Comparison of ENCODE assay signal across 16 cellular contexts in the genomic region with DNA sequence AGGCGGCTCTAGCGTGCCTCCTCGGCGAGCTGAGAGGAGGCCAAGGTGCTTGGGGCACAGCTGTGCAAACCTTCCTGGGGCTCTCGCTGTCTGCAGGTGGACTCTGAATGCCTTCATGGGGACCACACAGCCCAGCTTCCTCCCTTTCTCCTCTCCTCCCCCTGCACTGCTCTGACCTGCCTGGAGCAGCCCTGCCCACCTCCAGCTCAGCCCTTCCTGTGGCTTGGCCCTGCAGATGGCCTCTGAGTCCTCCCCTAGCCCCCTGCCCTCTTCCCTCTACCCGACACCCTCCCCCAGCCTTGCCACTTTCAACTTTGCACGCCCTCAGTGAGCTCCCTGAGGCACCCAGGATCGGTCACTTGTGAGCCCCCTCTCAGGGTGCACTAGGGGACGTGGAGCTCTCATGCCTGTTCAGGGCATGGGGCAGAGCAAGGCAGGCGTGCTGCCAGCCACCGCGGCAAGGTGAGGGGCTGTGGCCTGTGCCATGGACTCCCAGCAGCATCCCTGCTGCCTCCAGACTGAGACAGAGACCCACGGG.
"Had no signal": no experiment of that assay in that cellular context is flagged by ENCODE, and none has a peak within 500 bp of the region (broad histone marks: within the 10 kb centered on the region; RNA-seq: fewer than 3 reads in every experiment).

No MANE protein-coding gene starts in this region.

- H3K27ac ChIP-seq: left ventricle myocardium inferior, prostate gland, suprapubic skin had no signal

- DNase-seq: activated CD4-positive, CD25-positive, alpha-beta regulatory T cell treated with anti-CD3 and anti-CD28 coated beads, Interleukin-2, amount 50 U/mL, for 72 hours; activated naive CD8-positive, alpha-beta T cell treated with anti-CD3 and anti-CD28 coated beads, Interleukin-2, amount 10 ng/mL, durations not matched to agents 7 days and 5 days; left ventricle myocardium inferior; naive thymus-derived CD8-positive, alpha-beta T cell; right cardiac atrium; small intestine; stimulated activated CD4-positive, alpha-beta T cell treated with anti-CD3 and anti-CD28 coated beads, Interleukin-4, amount 100 ng/mL, for 4 hours; stimulated activated CD8-positive, alpha-beta memory T cell treated with anti-CD3 and anti-CD28 coated beads, Interleukin-4, amount 100 ng/mL, for 48 hours; stimulated activated naive CD8-positive, alpha-beta T cell treated with anti-CD3 and anti-CD28 coated beads, Interleukin-15, Interleukin-2, amounts not matched to agents 100 U/mL and 50 U/mL, for 24 hours; T-helper 1 cell; T1000 had no signal

- H3K27me3 ChIP-seq: suprapubic skin had no signal

- H3K9me3 Mint-ChIP-seq: activated naive CD8-positive, alpha-beta T cell treated with anti-CD3 and anti-CD28 coated beads, Interleukin-2, amount 10 ng/mL, durations not matched to agents 7 days and 5 days; activated T-helper 1 cell treated with anti-CD3 and anti-CD28 coated beads, Interleukin-12 subunit alpha, Interleukin-12 subunit beta, Interleukin-2, Interleukin-4 antibody, amounts not matched to agents 30 ng/mL and 10 ng/mL and 1 ng/mL, durations not matched to agents 14 hours and 24 hours and 36 hours; memory B cell; naive thymus-derived CD8-positive, alpha-beta T cell had no signal

- H3K4me1 Mint-ChIP-seq: activated naive CD8-positive, alpha-beta T cell treated with anti-CD3 and anti-CD28 coated beads, Interleukin-2, amount 10 ng/mL, durations not matched to agents 7 days and 5 days; memory B cell had no signal

- ATAC-seq: naive thymus-derived CD8-positive, alpha-beta T cell; stimulated activated naive CD8-positive, alpha-beta T cell treated with anti-CD3 and anti-CD28 coated beads, Interleukin-15, Interleukin-2, amounts not matched to agents 100 U/mL and 50 U/mL, for 24 hours had no signal

- FAIRE-seq: bronchial epithelial cell, small intestine had no signal

- H3K27me3 Mint-ChIP-seq: activated naive CD8-positive, alpha-beta T cell treated with anti-CD3 and anti-CD28 coated beads, Interleukin-2, amount 10 ng/mL, durations not matched to agents 7 days and 5 days; memory B cell; naive thymus-derived CD8-positive, alpha-beta T cell had no signal

- H3K4me3 ChIP-seq: left ventricle myocardium inferior, prostate gland, suprapubic skin had no signal

- H3K4me3 Mint-ChIP-seq: activated naive CD8-positive, alpha-beta T cell treated with anti-CD3 and anti-CD28 coated beads, Interleukin-2, amount 10 ng/mL, durations not matched to agents 7 days and 5 days; activated T-helper 1 cell treated with anti-CD3 and anti-CD28 coated beads, Interleukin-12 subunit alpha, Interleukin-12 subunit beta, Interleukin-2, Interleukin-4 antibody, amounts not matched to agents 30 ng/mL and 10 ng/mL and 1 ng/mL, durations not matched to agents 14 hours and 24 hours and 36 hours; memory B cell; naive thymus-derived CD8-positive, alpha-beta T cell had no signal

- H3K9me3 ChIP-seq: left ventricle myocardium inferior, prostate gland, suprapubic skin had no signal

- H3K27ac Mint-ChIP-seq: activated naive CD8-positive, alpha-beta T cell treated with anti-CD3 and anti-CD28 coated beads, Interleukin-2, amount 10 ng/mL, durations not matched to agents 7 days and 5 days; activated T-helper 1 cell treated with anti-CD3 and anti-CD28 coated beads, Interleukin-12 subunit alpha, Interleukin-12 subunit beta, Interleukin-2, Interleukin-4 antibody, amounts not matched to agents 30 ng/mL and 10 ng/mL and 1 ng/mL, durations not matched to agents 14 hours and 24 hours and 36 hours; memory B cell had no signal

- H3K36me3 ChIP-seq: prostate gland had no signal

- H3K4me1 ChIP-seq: prostate gland, suprapubic skin had no signal
